In genomic region chr10:29634764-29635625, GRCh38 we compare ENCODE assay signal across 8 cellular contexts. TPM values are rescaled to one million over a fixed set of nuclear protein-coding genes. Genes with fewer than 3 reads are reported as not detected.
DNase-seq lines count a peak whose midpoint lies in the region; ATAC-seq and TF ChIP-seq lines count a peak whose summit lies in the region.

SVIL (minus strand) TSS chr10:29634971; CDS start chr10:29555058, 79,913 bp downstream.

- peak; percentile 14 to 21 for TF ChIP-seq CTCF in mammary epithelial cell (conservative IDR thresholded peaks at IDR 0.05 in 1 of 2, IDR thresholded peaks at IDR 0.05 in 1 of 2; ENCODE audit: extremely low read depth in 1 of 2, insufficient read depth in 1 of 2, low read depth in 1 of 2, low read length in 2 of 2)

- intact Hi-C loops in mammary epithelial cell (cut with micrococcal nuclease) = loop anchor here (1.0 to 10.0 kb wide), 4 partner anchors 11 to 100 kb away; no protein-coding TSS in a partner anchor

- WGBS in mammary epithelial cell (ENCODE audit: low coverage, missing lambda C conversion rate) = under 1% methylated on average over 10 of the region's 10 CpGs

- in situ Hi-C loops in mammary epithelial cell (cut with MboI; ENCODE audit: low sequenced_read_pairs in 2 of 2) = no loop called here

- peak within 1 kb of the TSS; percentile 90 for H3K9ac ChIP-seq in mammary epithelial cell (ENCODE audit: insufficient read depth, low read length)

- dilution Hi-C loops in mammary epithelial cell (cut with HindIII; ENCODE audit: low sequenced_read_pairs) = no loop called here

- H3K79me2 ChIP-seq in mammary epithelial cell (ENCODE audit: insufficient read depth, low read length) = peaks cover 54% of the 10 kb centered on the region

- DNase-seq in AG08395 (ENCODE audit: low spot score) = peak; percentile 62
- DNase-seq in mammary epithelial cell = peak; percentile 87
- peak; percentile 89 for DNase-seq in islet precursor cell
- peak; percentile 72 for DNase-seq in stromal cell of bone marrow (ENCODE audit: low read depth)
- DNase-seq in NAMALWA (ENCODE audit: low spot score) = no peak
- DNase-seq in NCI-H1436 (lab: John Stamatoyannopoulos, UW) = no peak

- H4K20me1 ChIP-seq in mammary epithelial cell (ENCODE audit: insufficient read depth, low read length) = no peaks in the 10 kb centered on the region

- BruUV-seq in mammary epithelial cell (replicated peaks; lab: Mats Ljungman, UMichigan) = TSS peak; percentile 12

- ATAC-seq in HG03060 (IDR thresholded peaks at IDR 0.05; ENCODE audit: low read depth, unreplicated experiment) (peak; percentile 2), HG02870 (IDR thresholded peaks at IDR 0.05; ENCODE audit: unreplicated experiment) (no peak)

- H3K27ac ChIP-seq in mammary epithelial cell (ENCODE audit: insufficient read depth, low read depth, low read length) = peak within 1 kb of the TSS; percentile 96

- CTCF ChIA-PET in mammary epithelial cell (lab: Charles Lee; ENCODE audit: low non-redundant PET) = interaction anchor here (0.7 kb wide), 1 partner anchor 1436 kb away, joined by 3 read pairs; no protein-coding TSS in a partner anchor

- H3K27me3 ChIP-seq in mammary epithelial cell (ENCODE audit: insufficient read depth, low read length) = no peaks in the 10 kb centered on the region

- H3K4me2 ChIP-seq in mammary epithelial cell (ENCODE audit: insufficient read depth, low read depth, low read length) = peak within 1 kb of the TSS; percentile 87

- H3K4me1 ChIP-seq in mammary epithelial cell (ENCODE audit: insufficient read depth, low read length) = peaks cover 45% of the 10 kb centered on the region

- no peaks in the 10 kb centered on the region for H3K36me3 ChIP-seq in mammary epithelial cell (ENCODE audit: insufficient read depth, low read length)

- H2AFZ ChIP-seq in mammary epithelial cell (ENCODE audit: low read depth, low read length) = no peak within 1 kb of the TSS

- H3K9me3 ChIP-seq in mammary epithelial cell (replicated peaks; ENCODE audit: insufficient read depth, low read length) = no peaks in the 10 kb centered on the region

- H3K4me3 ChIP-seq in mammary epithelial cell (replicated peaks in 1 of 3; ENCODE audit: insufficient read depth in 1 of 3, low read depth in 2 of 3, low read length in 3 of 3) = peak within 1 kb of the TSS; percentile 51 to 88 (median 62)

RNA-seq across cellular contexts. Expression of gene SVIL, which starts in this region (rescaled TPM):
- 100 to 1,000 TPM in 1 of 2 donors, 10 to 100 TPM in 1; 51.3 to 155 TPM for total RNA-seq in mammary epithelial cell
- 23.6 TPM for polyA plus RNA-seq in mammary epithelial cell
- polyA minus RNA-seq in mammary epithelial cell = 190 TPM

Comparison
In these comparisons a context has a peak if more than half of its experiments do, and no peak if none do; other contexts are left out.
1. DNase-seq: peak in AG08395 (single experiment), mammary epithelial cell (single experiment), islet precursor cell (single experiment) and stromal cell of bone marrow (single experiment); none in NAMALWA (single experiment) and NCI-H1436 (single experiment).